In genomic region chr12:9798008-9798619, GRCh38 we compare ENCODE assay signal across 8 cellular contexts. TPM values are rescaled to one million over a fixed set of nuclear protein-coding genes. Genes with fewer than 3 reads are reported as not detected.
A peak's percentile ranks its signal among the peaks of the same experiment; 100 is the strongest.
DNase-seq lines count a peak whose midpoint lies in the region; ATAC-seq and TF ChIP-seq lines count a peak whose summit lies in the region.

No MANE protein-coding gene starts in this region.

- H3K4me3 ChIP-seq in AG09309 (ENCODE audit: control insufficient read depth, low read depth, low read length) (no peak overlapping the region), spleen (no peak overlapping the region)

- H3K4me1 ChIP-seq in foreskin keratinocyte (no peaks in the 10 kb centered on the region), spleen (peaks cover 5 to 53% (median 35%) of the 10 kb centered on the region in 6 donors)

- DNase-seq in AG09309 (ENCODE audit: low read depth), result no peak
- DNase-seq in NOMO-1 (lab: John Stamatoyannopoulos, UW; ENCODE audit: unreplicated experiment in 2 of 2), result peak; percentile 89 to 93
- peak; percentile 28 for DNase-seq in activated T-cell treated with anti-CD3 and anti-CD28 coated beads for 1 hour (ENCODE audit: low read depth)
- DNase-seq in foreskin keratinocyte, result peak; percentile 59 to 76
- peak; percentile 61 for DNase-seq in spleen
- DNase-seq in OCI-M2 (lab: John Stamatoyannopoulos, UW; ENCODE audit: unreplicated experiment), result no peak

- no peaks in the 10 kb centered on the region for H3K9me3 ChIP-seq in spleen

- TF ChIP-seq CTCF in AG09309 (IDR thresholded peaks at IDR 0.05; ENCODE audit: control insufficient read depth, insufficient read depth, low read depth, low read length, missing control alignments) (peak; percentile 53), foreskin keratinocyte (conservative IDR thresholded peaks at IDR 0.05) (peak; percentile 70), spleen (IDR thresholded peaks at IDR 0.05 in 8 of 11, conservative IDR thresholded peaks at IDR 0.05 in 3 of 11) (peak; percentile 35 to 76 (median 67))

- TF ChIP-seq POLR2A in spleen (IDR thresholded peaks at IDR 0.05), result no peak

- WGBS in spleen, 5 donors, result 23 to 34% (median 29%) methylated on average over 6 of the region's 6 CpGs

- intact Hi-C loops in spleen (cut with DNase I; ENCODE audit: low total_unique reads), result loop anchor here (5.0 kb wide), 1 partner anchor 46 kb away; no protein-coding TSS in a partner anchor

- H3K36me3 ChIP-seq in spleen, result no peaks in the 10 kb centered on the region

- H3K27me3 ChIP-seq in foreskin keratinocyte (no peaks in the 10 kb centered on the region), spleen (replicated peaks in 1 of 7) (no peaks in the 10 kb centered on the region)

- H3K27ac ChIP-seq in foreskin keratinocyte (no peak overlapping the region), spleen (peak overlapping the region in 1 of 8 donors; percentile 6)

- peak; percentile 82 for ATAC-seq in GM18870 (IDR thresholded peaks at IDR 0.05; ENCODE audit: unreplicated experiment)
- peak; percentile 97 for ATAC-seq in HG03066 (IDR thresholded peaks at IDR 0.05; ENCODE audit: low read depth, unreplicated experiment)
- peak; percentile 95 for ATAC-seq in foreskin keratinocyte

RNA-seq across cellular contexts. Expression of gene KLRF1, which starts 29.2 kb away (rescaled TPM):
- total RNA-seq in foreskin keratinocyte, result 0.07 and 0.48 TPM in 2 replicates
- polyA plus RNA-seq in foreskin keratinocyte, result 0.07 and 0.11 TPM in 2 replicates
- total RNA-seq in spleen, result 10 to 100 TPM in 4 of 7 donors, 1 to 10 TPM in 3; 7.9 to 22.6 (median 11.4) TPM
- polyA plus RNA-seq in spleen, result 10 to 100 TPM in 1 of 3 donors, 1 to 10 TPM in 2; 8.4 to 10.2 (median 8.6) TPM

RNA-seq across cellular contexts. Expression of gene CD69, which starts 37.4 kb away (rescaled TPM):
- total RNA-seq in foreskin keratinocyte (not detected in 2 replicates), spleen (100 to 1,000 TPM in 1 of 7 donors, 10 to 100 TPM in 6; 29.5 to 123 (median 65.6) TPM)
- polyA plus RNA-seq in foreskin keratinocyte (not detected in 2 replicates), spleen (10 to 100 TPM; 49.2 to 71.6 (median 55.1) TPM)

Comparison
In these comparisons a context has a peak if more than half of its experiments do, and no peak if none do; other contexts are left out.
1. DNase-seq: peak in NOMO-1 (2 of 2), activated T-cell treated with anti-CD3 and anti-CD28 coated beads for 1 hour (single experiment), foreskin keratinocyte (2 of 2) and spleen (single experiment); none in AG09309 (single experiment) and OCI-M2 (single experiment).
2. RNA of gene CD69, which starts 37.4 kb away (total RNA-seq): 29.5 to 123 TPM in spleen; not detected in foreskin keratinocyte; every median in the first group is over 10 times any median in the second.
3. Peak in every context shown above with its lines, with median percentiles within 50 percentile points of each other: CTCF ChIP-seq and ATAC-seq.